Comparison of ENCODE assay signal across 18 cellular contexts in genomic region chr15:90637693-90638092, GRCh38.
DNase-seq lines count a peak whose midpoint lies in the region; ATAC-seq, FAIRE-seq and TF ChIP-seq lines count a peak whose summit lies in the region.
"Had no signal": no experiment of that assay in that cellular context is flagged by ENCODE, and none has a peak within 500 bp of the region (broad histone marks: within the 10 kb centered on the region; RNA-seq: fewer than 3 reads in every experiment).

No MANE protein-coding gene starts in this region.

- no peaks in the 10 kb centered on the region for H3K4me1 ChIP-seq in CD4-positive, CD25-positive, alpha-beta regulatory T cell (ENCODE audit: control insufficient read depth, insufficient read depth, low read length, poor library complexity, severe bottlenecking)
- H3K4me1 ChIP-seq in lower lobe of right lung, result no peaks in the 10 kb centered on the region

- peaks cover 0 to 2% (median 0%) of the 10 kb centered on the region in 7 donors for H3K9me3 Mint-ChIP-seq in CD4-positive, CD25-positive, alpha-beta regulatory T cell
- H3K9me3 Mint-ChIP-seq: activated B cell treated with CpG ODN at 0.5 μM for 24 hours had no signal

- peaks cover 44% of the 10 kb centered on the region for H3K36me3 Mint-ChIP-seq in CD4-positive, CD25-positive, alpha-beta regulatory T cell

- no peak for ATAC-seq in CD4-positive, CD25-positive, alpha-beta regulatory T cell (ENCODE audit: low read depth in 2 of 2)
- ATAC-seq in lower lobe of right lung (no peak), HG02938 (IDR thresholded peaks at IDR 0.05; ENCODE audit: unreplicated experiment) (no peak), GM18873 (IDR thresholded peaks at IDR 0.05; ENCODE audit: low FRiP score, unreplicated experiment) (no peak)

- no peak for FAIRE-seq in GM12891 (lab: Jason Lieb, UNC)

- no peaks in the 10 kb centered on the region for H3K27me3 ChIP-seq in CD4-positive, CD25-positive, alpha-beta regulatory T cell (ENCODE audit: control insufficient read depth, insufficient read depth, low read length)
- H3K27me3 ChIP-seq in WERI-Rb-1 (ENCODE audit: insufficient read depth, low read depth, severe bottlenecking) (no peaks in the 10 kb centered on the region), lower lobe of right lung (ENCODE audit: low read depth) (no peaks in the 10 kb centered on the region)

- H3K4me3 ChIP-seq in CD4-positive, CD25-positive, alpha-beta regulatory T cell (ENCODE audit: low read depth, low read length), result no peak overlapping the region
- H3K4me3 ChIP-seq in WERI-Rb-1 (ENCODE audit: low read depth, low read length) (peak overlapping the region; percentile 30), lower lobe of right lung (no peak overlapping the region)
- H3K4me3 ChIP-seq: GM23248 had no signal

- H3K27ac ChIP-seq in CD4-positive, CD25-positive, alpha-beta regulatory T cell (ENCODE audit: insufficient read depth, low read length, poor library complexity, severe bottlenecking), result no peak overlapping the region
- H3K27ac ChIP-seq in WERI-Rb-1 (peak overlapping the region; percentile 75), lower lobe of right lung (no peak overlapping the region)
- H3K27ac ChIP-seq: GM23248 had no signal

- no peaks in the 10 kb centered on the region for H3K9me3 ChIP-seq in CD4-positive, CD25-positive, alpha-beta regulatory T cell (ENCODE audit: control insufficient read depth in 2 of 2, low read length in 2 of 2)
- no peaks in the 10 kb centered on the region for H3K9me3 ChIP-seq in WERI-Rb-1 (ENCODE audit: severe bottlenecking)
- no peaks in the 10 kb centered on the region for H3K9me3 ChIP-seq in lower lobe of right lung

- no peak for TF ChIP-seq POLR2A in GM12891 (IDR thresholded peaks at IDR 0.05; ENCODE audit: low read depth, low read length)

- peak overlapping the region in 2 of 3 donors; percentile 21 to 64 for H3K27ac Mint-ChIP-seq in CD4-positive, CD25-positive, alpha-beta regulatory T cell
- H3K27ac Mint-ChIP-seq: activated B cell treated with CpG ODN at 0.5 μM for 24 hours, B cell, nephron had no signal

- intact Hi-C loops in lower lobe of right lung (cut with DNase I), result no loop called here

- DNase-seq in CD4-positive, CD25-positive, alpha-beta regulatory T cell, result no peak
- DNase-seq in NCI-H1092 (lab: John Stamatoyannopoulos, UW), result peak; percentile 49
- DNase-seq in WERI-Rb-1, result peak; percentile 85
- peak; percentile 24 for DNase-seq in lower lobe of right lung
- DNase-seq in activated CD8-positive, alpha-beta memory T cell treated with anti-CD3 and anti-CD28 coated beads, Interleukin-2, amount 50 U/mL, for 4 hours, result no peak
- no peak for DNase-seq in GM12891 (ENCODE audit: insufficient read length, low spot score)
- DNase-seq: activated B cell treated with CpG ODN at 0.5 μM for 24 hours; activated CD8-positive, alpha-beta memory T cell treated with anti-CD3 and anti-CD28 coated beads for 24 hours; GM23248; islet precursor cell; NCI-H146; NCI-H526 treated with DMSO at 0.1 percent for 48 hours; OCI-M1; SHP77 treated with DMSO at 0.1 percent for 48 hours had no signal

- H3K4me1 Mint-ChIP-seq in CD4-positive, CD25-positive, alpha-beta regulatory T cell, result peaks cover 0 to 6% (median 4%) of the 10 kb centered on the region in 4 donors
- H3K4me1 Mint-ChIP-seq: activated B cell treated with CpG ODN at 0.5 μM for 24 hours, B cell, nephron had no signal

- no peaks in the 10 kb centered on the region for H3K27me3 Mint-ChIP-seq in CD4-positive, CD25-positive, alpha-beta regulatory T cell
- H3K27me3 Mint-ChIP-seq: activated B cell treated with CpG ODN at 0.5 μM for 24 hours, B cell had no signal

- H3K4me3 Mint-ChIP-seq in CD4-positive, CD25-positive, alpha-beta regulatory T cell, result no peak overlapping the region
- H3K4me3 Mint-ChIP-seq: activated B cell treated with CpG ODN at 0.5 μM for 24 hours, B cell, nephron had no signal

- TF ChIP-seq CTCF in WERI-Rb-1 (IDR thresholded peaks at IDR 0.05; ENCODE audit: low read depth, low read length), result no peak
- TF ChIP-seq CTCF in lower lobe of right lung (IDR thresholded peaks at IDR 0.05), result no peak

- H3K36me3 ChIP-seq in CD4-positive, CD25-positive, alpha-beta regulatory T cell (ENCODE audit: control insufficient read depth, insufficient read depth, low read length), result peaks cover 65% of the 10 kb centered on the region
- H3K36me3 ChIP-seq in WERI-Rb-1, result peaks cover 30% of the 10 kb centered on the region
- H3K36me3 ChIP-seq in lower lobe of right lung, result peaks cover 75% of the 10 kb centered on the region

TF ChIP-seq in GM12891, 5 proteins besides CTCF, POLR2A, EP300 and RAD21:
- TF ChIP-seq TAF1 (IDR thresholded peaks at IDR 0.05; ENCODE audit: low read depth, low read length) (no peak), POLR2AphosphoS5 (IDR thresholded peaks at IDR 0.05; ENCODE audit: low read depth, low read length) (no peak), SPI1 (IDR thresholded peaks at IDR 0.05; ENCODE audit: low read depth, low read length) (no peak), POU2F2 (IDR thresholded peaks at IDR 0.05; ENCODE audit: low read depth, low read length) (no peak), PAX5 (IDR thresholded peaks at IDR 0.05; ENCODE audit: insufficient read depth, low read length, severe bottlenecking) (no peak)

Comparison
In these comparisons a context has a peak if more than half of its experiments do, and no peak if none do; other contexts are left out.
1. DNase-seq: peak in NCI-H1092 (single experiment), WERI-Rb-1 (single experiment) and lower lobe of right lung (single experiment); none in CD4-positive, CD25-positive, alpha-beta regulatory T cell (0 of 3), activated CD8-positive, alpha-beta memory T cell treated with anti-CD3 and anti-CD28 coated beads, Interleukin-2, amount 50 U/mL, for 4 hours (single experiment) and GM12891 (single experiment).